Comparison of ENCODE assay signal across 8 cellular contexts in the genomic region with DNA sequence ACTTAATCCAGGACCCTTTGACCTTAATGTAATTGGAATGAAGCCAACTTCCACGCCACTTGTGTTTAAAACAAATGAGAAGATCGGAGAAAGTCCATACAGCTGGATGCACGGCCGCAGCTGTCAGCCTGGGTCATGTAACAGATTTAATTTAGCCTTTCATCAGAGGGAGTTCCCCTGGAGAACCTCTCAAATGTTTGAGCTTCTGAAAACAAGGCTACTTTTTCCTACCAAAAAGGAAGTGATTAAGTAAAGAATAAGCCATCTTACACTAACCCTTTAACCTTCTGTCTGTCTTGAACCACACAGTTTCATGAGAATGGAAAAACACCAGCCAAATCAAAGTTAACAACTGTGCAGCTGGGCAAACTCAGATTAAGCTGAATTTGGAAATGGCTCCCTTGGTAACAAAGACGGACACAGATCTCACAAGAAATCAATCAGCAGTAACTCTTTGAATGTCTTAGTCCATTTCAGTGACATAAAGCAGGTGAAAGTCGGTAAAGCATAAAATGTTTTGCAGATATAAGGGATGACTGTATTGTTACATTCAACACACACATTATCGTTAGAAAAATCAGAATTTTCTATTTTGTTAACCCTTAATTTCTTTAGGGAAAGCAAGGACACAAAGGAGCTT.
DNase-seq lines count a peak whose midpoint lies in the region; ATAC-seq, FAIRE-seq and TF ChIP-seq lines count a peak whose summit lies in the region.

No MANE protein-coding gene starts in this region.

- no peaks in the 10 kb centered on the region for H3K4me1 ChIP-seq in mammary epithelial cell (ENCODE audit: insufficient read depth, low read length)

- no peak overlapping the region for H2AFZ ChIP-seq in mammary epithelial cell (ENCODE audit: low read depth, low read length)

- H3K9me3 ChIP-seq in mammary epithelial cell (replicated peaks; ENCODE audit: insufficient read depth, low read length), result no peaks in the 10 kb centered on the region

- H3K9ac ChIP-seq in mammary epithelial cell (ENCODE audit: insufficient read depth, low read length), result no peak overlapping the region

- peak; percentile 40 for ATAC-seq in HG02885 (IDR thresholded peaks at IDR 0.05; ENCODE audit: poor library complexity, unreplicated experiment)

- in situ Hi-C loops in mammary epithelial cell (cut with MboI; ENCODE audit: low sequenced_read_pairs in 2 of 2), result no loop called here

- no peak overlapping the region for H3K4me2 ChIP-seq in mammary epithelial cell (ENCODE audit: insufficient read depth, low read depth, low read length)

- no peak overlapping the region for H3K27ac ChIP-seq in mammary epithelial cell (ENCODE audit: insufficient read depth, low read depth, low read length)
- no peak overlapping the region for H3K27ac ChIP-seq in substantia nigra (ENCODE audit: low read depth, low read length, poor library complexity, severe bottlenecking)

- 90% methylated on average over 7 of the region's 7 CpGs for WGBS in mammary epithelial cell (ENCODE audit: low coverage, missing lambda C conversion rate)

- no peaks in the 10 kb centered on the region for H3K36me3 ChIP-seq in mammary epithelial cell (ENCODE audit: insufficient read depth, low read length)

- no peak for TF ChIP-seq CTCF in mammary epithelial cell (conservative IDR thresholded peaks at IDR 0.05 in 1 of 2, IDR thresholded peaks at IDR 0.05 in 1 of 2; ENCODE audit: extremely low read depth in 1 of 2, insufficient read depth in 1 of 2, low read depth in 1 of 2, low read length in 2 of 2)

- H3K4me3 ChIP-seq in mammary epithelial cell (replicated peaks in 1 of 3; ENCODE audit: insufficient read depth in 1 of 3, low read depth in 2 of 3, low read length in 3 of 3), result no peak overlapping the region

- intact Hi-C loops in mammary epithelial cell (cut with micrococcal nuclease), result no loop called here

- FAIRE-seq in GM19239 (lab: Jason Lieb, UNC), result peak; percentile 96

- no peak for DNase-seq in GM19239 (ENCODE audit: insufficient read length, low spot score)
- DNase-seq in SK-N-DZ (ENCODE audit: low spot score), result peak; percentile 100
- DNase-seq in left kidney (ENCODE audit: low read depth, low spot score), result peak; percentile 73
- no peak for DNase-seq in mammary epithelial cell
- no peak for DNase-seq in substantia nigra (lab: John Stamatoyannopoulos, UW)
- DNase-seq in superior temporal gyrus (ENCODE audit: extremely low spot score), result no peak
- no peak for DNase-seq in NCI-H1048 (lab: John Stamatoyannopoulos, UW)

- no peaks in the 10 kb centered on the region for H3K27me3 ChIP-seq in mammary epithelial cell (ENCODE audit: insufficient read depth, low read length)

- BruUV-seq in mammary epithelial cell (replicated peaks; lab: Mats Ljungman, UMichigan), result no TSS peak

- CTCF ChIA-PET in mammary epithelial cell (lab: Charles Lee; ENCODE audit: low non-redundant PET), result no interaction called here

- dilution Hi-C loops in mammary epithelial cell (cut with HindIII; ENCODE audit: low sequenced_read_pairs), result no loop called here

- no peaks in the 10 kb centered on the region for H4K20me1 ChIP-seq in mammary epithelial cell (ENCODE audit: insufficient read depth, low read length)

- H3K79me2 ChIP-seq in mammary epithelial cell (ENCODE audit: insufficient read depth, low read length), result no peaks in the 10 kb centered on the region

Comparison
In these comparisons a context has a peak if more than half of its experiments do, and no peak if none do; other contexts are left out.
1. DNase-seq: peak in SK-N-DZ (single experiment) and left kidney (single experiment); none in GM19239 (single experiment), mammary epithelial cell (single experiment), substantia nigra (0 of 49), superior temporal gyrus (single experiment) and NCI-H1048 (single experiment).